ENCODE assay signal across 12 cellular contexts in the genomic region with DNA sequence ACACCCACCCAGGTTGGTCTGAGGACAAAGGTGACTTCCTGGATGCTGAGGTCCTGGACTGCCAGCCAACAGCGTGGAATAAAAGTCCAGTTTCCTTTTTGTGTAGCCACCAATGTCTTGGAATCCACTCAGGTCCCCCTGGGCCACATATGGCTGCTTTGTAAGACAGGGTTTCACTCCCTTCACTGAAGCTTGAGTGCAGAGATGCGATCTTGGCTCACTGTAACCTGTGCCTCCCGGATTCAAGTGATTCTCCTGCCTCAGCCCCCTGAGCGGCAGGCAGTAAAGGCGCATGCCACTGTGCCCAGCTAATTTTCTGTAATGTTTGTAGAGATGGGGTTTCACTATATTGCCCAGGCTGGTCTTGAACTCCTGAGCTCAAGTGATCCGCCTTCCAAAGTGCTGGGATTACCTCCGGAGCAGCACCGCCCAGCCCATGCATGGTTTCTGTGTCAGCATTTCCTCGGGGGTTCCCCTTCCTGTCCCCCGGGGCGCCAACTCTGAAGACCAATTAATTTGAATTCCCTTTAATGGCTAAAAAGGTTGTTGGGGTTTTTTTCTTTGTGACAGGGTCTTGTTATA. TPM values are rescaled to one million over a fixed set of nuclear protein-coding genes. Genes with fewer than 3 reads are reported as not detected.
DNase-seq lines count a peak whose midpoint lies in the region; ATAC-seq, FAIRE-seq and TF ChIP-seq lines count a peak whose summit lies in the region.
"Had no signal": no experiment of that assay in that cellular context is flagged by ENCODE, and none has a peak within 500 bp of the region (broad histone marks: within the 10 kb centered on the region; RNA-seq: fewer than 3 reads in every experiment).

No MANE protein-coding gene starts in this region.

- peak; percentile 57 for DNase-seq in GM12892 (ENCODE audit: insufficient read length)
- no peak for DNase-seq in NCI-H2171 (lab: John Stamatoyannopoulos, UW)
- DNase-seq in CD4-positive, alpha-beta memory T cell = no peak
- DNase-seq: adrenal gland, Calu3, MG63 had no signal

- H3K36me3 Mint-ChIP-seq in CD4-positive, alpha-beta memory T cell = no peaks in the 10 kb centered on the region

- WGBS in esophagus, 2 donors = 47 to 49% methylated on average over 11 of the region's 11 CpGs

- peak overlapping the region in 2 of 8 donors; percentile 17 to 20 for H3K4me3 Mint-ChIP-seq in CD4-positive, alpha-beta memory T cell

- peak overlapping the region; percentile 3 to 44 for H3K27ac ChIP-seq in esophagus (ENCODE audit: low read depth in 2 of 2, low read length in 1 of 2)
- peak overlapping the region; percentile 51 for H3K27ac ChIP-seq in skeletal muscle tissue (ENCODE audit: low read depth, low read length)
- H3K27ac ChIP-seq in CD4-positive, alpha-beta memory T cell (ENCODE audit: low read depth, low read length) = no peak overlapping the region

- H3K4me1 Mint-ChIP-seq in CD4-positive, alpha-beta memory T cell = peaks cover 3 to 15% (median 7%) of the 10 kb centered on the region in 4 donors

- H3K9ac ChIP-seq in skeletal muscle tissue (ENCODE audit: low read depth in 1 of 3, low read length in 3 of 3) = no peak overlapping the region

- peak overlapping the region in 1 of 7 donors; percentile 49 for H3K27ac Mint-ChIP-seq in CD4-positive, alpha-beta memory T cell

- H3K36me3 ChIP-seq in esophagus (ENCODE audit: control insufficient read depth in 2 of 2, insufficient read depth in 2 of 2, low read length in 1 of 2) (peaks cover 3 to 11% of the 10 kb centered on the region in 2 donors), skeletal muscle tissue (ENCODE audit: control insufficient read depth in 3 of 3, insufficient read depth in 3 of 3, low read length in 3 of 3) (peaks cover 15 to 29% (median 25%) of the 10 kb centered on the region in 3 donors)
- H3K36me3 ChIP-seq in CD4-positive, alpha-beta memory T cell (ENCODE audit: insufficient read depth, low read length) = no peaks in the 10 kb centered on the region

- POLR2A ChIA-PET in CD4-positive, alpha-beta memory T cell (lab: Charles Lee; ENCODE audit: partially characterized antibody) = no interaction called here

- intact Hi-C loops in CD4-positive, alpha-beta memory T cell (cut with micrococcal nuclease) = no loop called here

- peak; percentile 61 for ATAC-seq in HG03175 (IDR thresholded peaks at IDR 0.05; ENCODE audit: unreplicated experiment)
- ATAC-seq in GM21515 (IDR thresholded peaks at IDR 0.05; ENCODE audit: unreplicated experiment) = no peak
- no peak for ATAC-seq in HG03039 (IDR thresholded peaks at IDR 0.05; ENCODE audit: unreplicated experiment)

- TF ChIP-seq POLR2A in GM12892 (IDR thresholded peaks at IDR 0.05; ENCODE audit: low read depth, low read length) = peak; percentile 38; the same call in 1 of the 2 replicates

- H3K4me3 ChIP-seq in esophagus (ENCODE audit: low read depth in 1 of 2, low read length in 2 of 2) (no peak overlapping the region), skeletal muscle tissue (ENCODE audit: low read length in 3 of 3) (no peak overlapping the region)
- no peak overlapping the region for H3K4me3 ChIP-seq in CD4-positive, alpha-beta memory T cell (ENCODE audit: low read length in 2 of 2)
- H3K4me3 ChIP-seq: adrenal gland, MG63 had no signal

- H3K27me3 ChIP-seq in esophagus (ENCODE audit: control insufficient read depth in 1 of 2, insufficient read depth in 2 of 2, low read length in 2 of 2) = no peaks in the 10 kb centered on the region
- no peaks in the 10 kb centered on the region for H3K27me3 ChIP-seq in skeletal muscle tissue (ENCODE audit: control insufficient read depth in 3 of 3, insufficient read depth in 3 of 3, low read length in 3 of 3)
- no peaks in the 10 kb centered on the region for H3K27me3 ChIP-seq in CD4-positive, alpha-beta memory T cell (ENCODE audit: insufficient read depth, low read length)
- H3K27me3 ChIP-seq: adrenal gland, MG63 had no signal

- CTCF ChIA-PET in CD4-positive, alpha-beta memory T cell (lab: Charles Lee; ENCODE audit: partially characterized antibody) = no interaction called here

- peaks cover 0 to 4% of the 10 kb centered on the region in 2 donors for H3K27me3 Mint-ChIP-seq in CD4-positive, alpha-beta memory T cell

- H3K9me3 ChIP-seq in esophagus (ENCODE audit: control insufficient read depth in 2 of 2, insufficient read depth in 1 of 2, low read depth in 1 of 2, low read length in 1 of 2) (no peaks in the 10 kb centered on the region), skeletal muscle tissue (ENCODE audit: control insufficient read depth in 3 of 3, low read length in 3 of 3) (no peaks in the 10 kb centered on the region)
- no peaks in the 10 kb centered on the region for H3K9me3 ChIP-seq in CD4-positive, alpha-beta memory T cell (ENCODE audit: control insufficient read depth in 1 of 2, low read length in 2 of 2)
- H3K9me3 ChIP-seq: adrenal gland, MG63 had no signal

- H3K4me1 ChIP-seq in esophagus (ENCODE audit: control insufficient read depth in 2 of 2, insufficient read depth in 2 of 2, low read length in 1 of 2) (no peaks in the 10 kb centered on the region), skeletal muscle tissue (ENCODE audit: control insufficient read depth in 3 of 3, insufficient read depth in 3 of 3, low read length in 3 of 3) (peaks cover 13 to 18% (median 15%) of the 10 kb centered on the region in 3 donors)
- H3K4me1 ChIP-seq in CD4-positive, alpha-beta memory T cell (ENCODE audit: insufficient read depth, low read length) = peaks cover 9% of the 10 kb centered on the region

- peak; percentile 84 for FAIRE-seq in GM12892 (lab: Jason Lieb, UNC)
- FAIRE-seq: TTC549 had no signal

- no peaks in the 10 kb centered on the region for H3K9me3 Mint-ChIP-seq in CD4-positive, alpha-beta memory T cell

RNA-seq across cellular contexts. Expression of gene KANK2, which starts 17.5 kb away (rescaled TPM):
- polyA plus RNA-seq in GM12892 (2012; ENCODE audit: missing spikeins) = 12.1 TPM
- polyA plus RNA-seq in esophagus = 10 to 100 TPM; 33.1 to 53.9 TPM
- total RNA-seq in skeletal muscle tissue = 53.2 TPM
- total RNA-seq in CD4-positive, alpha-beta memory T cell = under 1 TPM; 0.39 to 0.52 TPM
- polyA plus RNA-seq in CD4-positive, alpha-beta memory T cell = under 1 TPM in 1 of 2 donors, not detected in 1; 0.17 TPM

RNA-seq across cellular contexts. Expression of gene SPC24, which starts 24.2 kb away (rescaled TPM):
- 20.6 TPM for polyA plus RNA-seq in GM12892 (2012; ENCODE audit: missing spikeins)
- 10 to 100 TPM in 1 of 2 donors, 1 to 10 TPM in 1; 3.7 to 11.4 TPM for polyA plus RNA-seq in esophagus
- 12.0 TPM for total RNA-seq in skeletal muscle tissue
- 1 to 10 TPM in 1 of 2 experiments, under 1 TPM in 1; 0.84 to 1.9 TPM for total RNA-seq in CD4-positive, alpha-beta memory T cell
- polyA plus RNA-seq in CD4-positive, alpha-beta memory T cell = under 1 TPM in 1 of 2 donors, not detected in 1; 0.32 TPM

RNA-seq across cellular contexts. Expression of gene ANGPTL8, which starts 59.6 kb away (rescaled TPM):
- polyA plus RNA-seq in GM12892 (2012; ENCODE audit: missing spikeins) = not detected
- under 1 TPM in 1 of 2 donors, not detected in 1; 0.15 TPM for polyA plus RNA-seq in esophagus
- 3.1 TPM for total RNA-seq in skeletal muscle tissue
- total RNA-seq in CD4-positive, alpha-beta memory T cell = not detected
- not detected for polyA plus RNA-seq in CD4-positive, alpha-beta memory T cell
- total RNA-seq: Calu3 had no signal

Comparison
In these comparisons a context has a peak if more than half of its experiments do, and no peak if none do; other contexts are left out.
1. RNA of gene KANK2, which starts 17.5 kb away (total RNA-seq): 53.2 TPM in skeletal muscle tissue (single experiment); 0.39 to 0.52 TPM in CD4-positive, alpha-beta memory T cell; every median in the first group is over 10 times any median in the second.